Comparison of ENCODE assay signal across 12 cellular contexts in genomic region chr18:39523281-39523680, GRCh38.
A peak's percentile ranks its signal among the peaks of the same experiment; 100 is the strongest.
DNase-seq lines count a peak whose midpoint lies in the region; ATAC-seq and TF ChIP-seq lines count a peak whose summit lies in the region.
"Had no signal": no experiment of that assay in that cellular context is flagged by ENCODE, and none has a peak within 500 bp of the region (broad histone marks: within the 10 kb centered on the region; RNA-seq: fewer than 3 reads in every experiment).

No MANE protein-coding gene starts in this region.

- peak; percentile 9 for DNase-seq in GM03348 (ENCODE audit: low spot score)
- DNase-seq in PC-9 = peak; percentile 57 to 94
- peak; percentile 2 for DNase-seq in fibroblast of gingiva (ENCODE audit: low read depth)
- peak; percentile 11 for DNase-seq in pulmonary artery endothelial cell (ENCODE audit: low read depth, low spot score)
- no peak for DNase-seq in T-helper 2 cell
- no peak for DNase-seq in GM13977 (ENCODE audit: low spot score)
- DNase-seq: activated naive CD4-positive, alpha-beta T cell; CD4-positive, CD25-positive, alpha-beta regulatory T cell; Peyer's patch; stimulated activated naive B cell treated with anti-CD40 and anti-IgM and Interleukin-4, amounts not matched to agents 10 μg/mL and 1 μg/mL and 100 μg/mL, for 72 hours had no signal

- H3F3A ChIP-seq in PC-9 (ENCODE audit: insufficient read depth, low read depth) = peaks cover 11% of the 10 kb centered on the region; the same call in 1 of the 2 replicates

- CTCF ChIA-PET in PC-9 (lab: Charles Lee) = no interaction called here

- H3K79me2 ChIP-seq in PC-9 (ENCODE audit: low read depth) = no peaks in the 10 kb centered on the region

- intact Hi-C loops in PC-9 (cut with micrococcal nuclease; ENCODE audit: unreplicated experiment) = no loop called here

- H3K9me2 ChIP-seq in PC-9 (ENCODE audit: insufficient read depth) = no peaks in the 10 kb centered on the region

- H3K4me1 ChIP-seq in PC-9 (replicated peaks; ENCODE audit: insufficient read depth) = peaks cover 43% of the 10 kb centered on the region
- H3K4me1 ChIP-seq: Peyer's patch had no signal

- H3K27ac ChIP-seq in PC-9 = peak overlapping the region; percentile 77
- H3K27ac ChIP-seq: Peyer's patch had no signal

- TF ChIP-seq CTCF in PC-9 (conservative IDR thresholded peaks at IDR 0.05) (no peak), GM13977 (IDR thresholded peaks at IDR 0.05; ENCODE audit: extremely low read depth, insufficient read depth, missing control alignments) (no peak)

- no peak overlapping the region; the same call in 1 of the 2 replicates for H2AFZ ChIP-seq in PC-9

- BruUV-seq in PC-9 (replicated peaks; lab: Mats Ljungman, UMichigan) = no TSS peak

- no peaks in the 10 kb centered on the region for H4K20me1 ChIP-seq in PC-9 (ENCODE audit: insufficient read depth)

- in situ Hi-C loops in GM13977 (cut with MboI; ENCODE audit: low pct_unique_long_range_greater_than_20kb, low sequenced_read_pairs, unreplicated experiment) = no loop called here

- peak overlapping the region; percentile 53 for H3K4me2 ChIP-seq in PC-9

- H3K9me3 ChIP-seq in PC-9 (ENCODE audit: insufficient read depth, low read depth) = no peaks in the 10 kb centered on the region
- H3K9me3 ChIP-seq: Peyer's patch had no signal

- no peaks in the 10 kb centered on the region for H3K36me3 ChIP-seq in PC-9 (ENCODE audit: low read depth)
- H3K36me3 ChIP-seq: Peyer's patch had no signal

- H3K4me3 ChIP-seq in PC-9 = no peak overlapping the region; the same call in 1 of the 2 replicates
- H3K4me3 ChIP-seq: Peyer's patch had no signal

- POLR2A ChIA-PET in PC-9 (lab: Charles Lee; ENCODE audit: unreplicated experiment) = interaction anchor here (0.6 to 0.7 kb wide), 2 partner anchors 34 to 994 kb away, joined by 4 to 8 read pairs; no protein-coding TSS in a partner anchor

- ATAC-seq in HG02678 (IDR thresholded peaks at IDR 0.05; ENCODE audit: unreplicated experiment) = no peak
- no peak for ATAC-seq in HG02884 (IDR thresholded peaks at IDR 0.05; ENCODE audit: unreplicated experiment)
- ATAC-seq: stimulated activated naive B cell treated with anti-CD40 and anti-IgM and Interleukin-4, amounts not matched to agents 10 μg/mL and 1 μg/mL and 100 μg/mL, for 72 hours had no signal

- no peaks in the 10 kb centered on the region for H3K27me3 ChIP-seq in PC-9 (ENCODE audit: insufficient read depth, low read depth)
- H3K27me3 ChIP-seq: Peyer's patch had no signal

Comparison
In these comparisons a context has a peak if more than half of its experiments do, and no peak if none do; other contexts are left out.
1. DNase-seq: peak in GM03348 (single experiment), PC-9 (2 of 2), fibroblast of gingiva (single experiment) and pulmonary artery endothelial cell (single experiment); none in T-helper 2 cell (0 of 5) and GM13977 (single experiment).